ENCODE assay signal across 17 cellular contexts in genomic region chr14:20882787-20883186, GRCh38. TPM values are rescaled to one million over a fixed set of nuclear protein-coding genes. Genes with fewer than 3 reads are reported as not detected.
"Had no signal": no experiment of that assay in that cellular context is flagged by ENCODE, and none has a peak within 500 bp of the region (broad histone marks: within the 10 kb centered on the region; RNA-seq: fewer than 3 reads in every experiment).

No MANE protein-coding gene starts in this region.

RNA-seq across cellular contexts. Expression of gene RNASE3, which starts 8.4 kb away (rescaled TPM):
- total RNA-seq: activated CD4-positive, alpha-beta memory T cell treated with anti-CD3 and anti-CD28 coated beads for 36 hours; activated CD4-positive, alpha-beta T cell treated with anti-CD3 and anti-CD28 coated beads, Interleukin-2, amount 10 ng/mL, durations not matched to agents 24 days and 14 days; activated CD8-positive, alpha-beta memory T cell treated with anti-CD3 and anti-CD28 coated beads for 36 hours; activated CD8-positive, alpha-beta T cell treated with anti-CD3 and anti-CD28 coated beads for 36 hours; activated naive CD8-positive, alpha-beta T cell treated with anti-CD3 and anti-CD28 coated beads, Interleukin-2, amount 10 ng/mL, durations not matched to agents 7 days and 5 days; activated T-cell treated with anti-CD3 and anti-CD28 coated beads, Interleukin-2, amount 50 U/mL, for 4 hours; activated T-cell treated with anti-CD3 and anti-CD28 coated beads, Interleukin-2, amount 50 U/mL, for 72 hours; activated T-helper 1 cell treated with anti-CD3 and anti-CD28 coated beads, Interleukin-12 subunit alpha, Interleukin-12 subunit beta, Interleukin-2, Interleukin-4 antibody, amounts not matched to agents 30 ng/mL and 10 ng/mL and 1 ng/mL, durations not matched to agents 14 hours and 24 hours and 36 hours; activated T-helper 2 cell treated with anti-CD3 and anti-CD28 coated beads, Interferon-gamma antibody, Interleukin-2, Interleukin-4, amounts not matched to agents 10 μg/mL and 5 μg/mL and 100 μg/mL, durations not matched to agents 14 hours and 24 hours and 36 hours; ascending aorta; cardiac septum; cerebellum; T-cell; T-helper 1 cell treated with Interleukin-12 subunit alpha and Interleukin-12 subunit beta and Interleukin-4 antibody, amounts not matched to agents 30 ng/mL and 1 ng/mL, for 36 hours; T-helper 17 cell; T-helper 2 cell treated with Interferon-gamma antibody and Interleukin-4, amounts not matched to agents 100 ng/mL and 5 ng/mL, for 36 hours; WTC11 had no signal
